19 cellular contexts compared by ENCODE assay signal in the genomic region with DNA sequence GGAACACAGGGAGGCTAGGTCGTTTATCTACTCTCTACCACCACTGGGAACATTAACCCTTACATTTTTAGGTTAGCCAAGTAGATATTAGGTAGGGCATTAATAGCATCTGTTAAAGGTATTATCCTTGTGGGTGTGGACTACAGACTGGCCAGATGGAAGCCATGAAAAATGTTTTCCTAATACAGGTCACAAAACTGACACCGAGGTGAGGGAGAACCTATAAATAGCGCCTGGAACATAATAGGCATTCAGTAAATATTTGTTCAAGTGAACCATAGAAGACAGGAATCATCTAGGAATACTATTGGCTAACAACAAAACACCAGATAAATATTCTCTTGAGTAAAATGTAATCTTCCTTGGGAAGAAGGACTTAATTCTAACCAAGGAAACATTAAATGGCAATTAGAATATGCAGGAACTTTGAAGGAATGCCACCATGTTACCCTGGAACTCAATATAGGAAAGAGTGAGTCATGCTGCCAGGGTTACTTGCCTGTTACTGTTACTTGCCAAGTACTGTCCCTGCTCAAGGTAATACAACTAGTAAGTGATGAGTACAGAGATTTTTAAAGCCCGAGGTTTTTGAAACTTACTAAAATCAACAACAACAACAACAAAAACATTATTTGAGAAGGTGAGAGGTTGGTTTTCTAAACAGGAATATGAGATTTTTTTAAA.
"Had no signal": no experiment of that assay in that cellular context is flagged by ENCODE, and none has a peak within 500 bp of the region (broad histone marks: within the 10 kb centered on the region; RNA-seq: fewer than 3 reads in every experiment).

No MANE protein-coding gene starts in this region.

- ATAC-seq: heart right ventricle, left cardiac atrium, left ventricle myocardium superior, sciatic nerve had no signal

- H3K27me3 ChIP-seq: heart right ventricle, stomach, transverse colon had no signal

- H3K4me3 ChIP-seq: heart right ventricle, lung, pancreas, stomach, thoracic aorta, transverse colon had no signal

- H3K27ac ChIP-seq: heart right ventricle, pancreas, stomach, thoracic aorta, transverse colon had no signal

- DNase-seq: cerebellar nuclear complex; heart right ventricle; hypothalamus; immature natural killer cell; left cardiac atrium; left ventricle myocardium superior; mesenchymal stem cell; naive B cell; occipital lobe; pancreas; small intestine; stimulated activated CD4-positive, alpha-beta T cell treated with anti-CD3 and anti-CD28 coated beads, Interleukin-12 subunit alpha, Interleukin-12 subunit beta, amount 100 ng/mL, for 4 hours; stimulated activated naive CD4-positive, alpha-beta T cell; stomach; substantia nigra; transverse colon had no signal
